Comparison of ENCODE assay signal across 1 cellular context in genomic region chr13:109804654-109805053, GRCh38.
TF ChIP-seq lines count a peak whose summit lies in the region.

No MANE protein-coding gene starts in this region.

TF ChIP-seq in WTC11, 78 proteins besides CTCF, POLR2A, EP300 and RAD21 (continued from another document):
- no peak for TF ChIP-seq NR3C1 (CRISPR knock-in tag; conservative IDR thresholded peaks at IDR 0.05; ENCODE audit: low read depth)
- TF ChIP-seq E2F4 (CRISPR knock-in tag; IDR thresholded peaks at IDR 0.05; ENCODE audit: borderline replicate concordance, low read depth): no peak
- TF ChIP-seq AR (CRISPR knock-in tag; IDR thresholded peaks at IDR 0.05): no peak
- TF ChIP-seq MYBL2 (CRISPR knock-in tag; IDR thresholded peaks at IDR 0.05): no peak
- TF ChIP-seq ZNF263 (CRISPR knock-in tag; IDR thresholded peaks at IDR 0.05; ENCODE audit: low read depth): no peak
- no peak for TF ChIP-seq SMAD4 (CRISPR knock-in tag; IDR thresholded peaks at IDR 0.05)
- TF ChIP-seq SOX15 (CRISPR knock-in tag; IDR thresholded peaks at IDR 0.05): no peak
- no peak for TF ChIP-seq ATF6 (CRISPR knock-in tag; IDR thresholded peaks at IDR 0.05)
- TF ChIP-seq ZNF416 (CRISPR knock-in tag; IDR thresholded peaks at IDR 0.05): no peak
- TF ChIP-seq ATF1 (CRISPR knock-in tag; IDR thresholded peaks at IDR 0.05): no peak
- TF ChIP-seq ZSCAN18 (CRISPR knock-in tag; IDR thresholded peaks at IDR 0.05): no peak
